ENCODE assay signal across 17 cellular contexts in the genomic region with DNA sequence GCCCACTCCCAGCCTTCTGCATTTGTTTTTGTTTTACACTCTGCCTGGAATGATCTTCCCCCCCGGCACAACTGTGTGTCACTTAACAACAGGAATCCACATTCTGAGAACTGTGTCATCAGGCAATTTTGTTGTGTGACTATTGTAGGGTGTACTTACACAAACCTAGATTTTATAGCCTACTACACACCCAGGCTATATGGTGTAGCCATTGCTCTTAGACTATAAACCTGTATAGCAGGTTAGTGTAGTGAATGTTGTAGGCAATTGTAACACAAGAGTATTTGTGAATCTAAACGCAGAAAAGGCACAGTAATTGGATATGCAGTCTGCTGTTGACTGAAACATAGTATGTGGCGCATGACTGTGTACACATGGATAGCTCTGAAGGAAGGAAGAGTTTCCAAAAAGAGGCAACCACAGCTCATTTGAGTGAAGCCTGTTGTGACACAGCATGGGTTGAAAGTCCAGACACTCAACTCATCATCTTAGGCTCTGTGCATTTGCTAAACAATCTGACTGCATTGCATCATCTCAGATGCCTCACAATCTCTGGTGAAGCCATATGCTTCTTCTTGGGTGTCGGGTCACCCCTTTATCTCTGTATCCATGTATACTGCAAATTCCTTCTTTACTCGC.
DNase-seq lines count a peak whose midpoint lies in the region; ATAC-seq and TF ChIP-seq lines count a peak whose summit lies in the region.
"Had no signal": no experiment of that assay in that cellular context is flagged by ENCODE, and none has a peak within 500 bp of the region (broad histone marks: within the 10 kb centered on the region; RNA-seq: fewer than 3 reads in every experiment).

No MANE protein-coding gene starts in this region.

- intact Hi-C loops in lower lobe of right lung (cut with DNase I): no loop called here

- no peaks in the 10 kb centered on the region for H3K9me2 ChIP-seq in GM23338 (ENCODE audit: insufficient read depth)

- no peaks in the 10 kb centered on the region for H3K9me3 ChIP-seq in lower lobe of right lung
- H3K9me3 ChIP-seq: psoas muscle, SJSA1, thyroid gland had no signal

- no peak for ATAC-seq in GM23338
- peak; percentile 39 to 69 for ATAC-seq in lower lobe of right lung
- no peak for ATAC-seq in HG03520 (IDR thresholded peaks at IDR 0.05; ENCODE audit: unreplicated experiment)
- no peak for ATAC-seq in HG03342 (IDR thresholded peaks at IDR 0.05; ENCODE audit: unreplicated experiment)
- ATAC-seq: activated CD8-positive, alpha-beta T cell treated with anti-CD3 and anti-CD28 coated beads, Interleukin-2, amount 10 ng/mL, durations not matched to agents 7 days and 5 days; psoas muscle had no signal

- no peak overlapping the region for H3K27ac ChIP-seq in GM23338 (ENCODE audit: low read depth)
- H3K27ac ChIP-seq in lower lobe of right lung: no peak overlapping the region
- H3K27ac ChIP-seq: psoas muscle, SJSA1, thyroid gland had no signal

- peak overlapping the region; percentile 85 for H2AFZ ChIP-seq in GM23338

- no peaks in the 10 kb centered on the region for H3K36me3 ChIP-seq in GM23338 (ENCODE audit: insufficient read depth)
- no peaks in the 10 kb centered on the region for H3K36me3 ChIP-seq in lower lobe of right lung
- H3K36me3 ChIP-seq: BE2C, SJSA1, thyroid gland had no signal

- H3K4me3 ChIP-seq in GM23338 (no peak overlapping the region), cardiac fibroblast (replicated peaks in 1 of 2; ENCODE audit: low read depth in 2 of 2, low read length in 2 of 2) (no peak overlapping the region), lower lobe of right lung (no peak overlapping the region)
- H3K4me3 ChIP-seq: psoas muscle, SJSA1, thyroid gland had no signal

- no peaks in the 10 kb centered on the region for H3K9me3 Mint-ChIP-seq in GM23338

- no peak overlapping the region for H3K4me3 Mint-ChIP-seq in GM23338
- H3K4me3 Mint-ChIP-seq: activated CD8-positive, alpha-beta T cell treated with anti-CD3 and anti-CD28 coated beads, Interleukin-2, amount 10 ng/mL, durations not matched to agents 7 days and 5 days had no signal

- H3K36me3 Mint-ChIP-seq in GM23338 (ENCODE audit: low read depth): no peaks in the 10 kb centered on the region

- H3K27ac Mint-ChIP-seq in GM23338: 0 out of 2 replicates have a peak overlapping the region, but pooled peaks have one; percentile 2
- H3K27ac Mint-ChIP-seq: activated CD8-positive, alpha-beta T cell treated with anti-CD3 and anti-CD28 coated beads, Interleukin-2, amount 10 ng/mL, durations not matched to agents 7 days and 5 days; activated T-helper 2 cell treated with anti-CD3 and anti-CD28 coated beads, Interferon-gamma antibody, Interleukin-2, Interleukin-4, amounts not matched to agents 10 μg/mL and 5 μg/mL and 100 μg/mL, durations not matched to agents 14 hours and 24 hours and 36 hours had no signal

- no peaks in the 10 kb centered on the region for H3F3A ChIP-seq in GM23338 (replicated peaks; ENCODE audit: low read depth)

- no peak overlapping the region for H3K4me2 ChIP-seq in GM23338

- no peaks in the 10 kb centered on the region for H3K27me3 ChIP-seq in GM23338 (ENCODE audit: insufficient read depth)
- H3K27me3 ChIP-seq in lower lobe of right lung (ENCODE audit: low read depth): no peaks in the 10 kb centered on the region
- H3K27me3 ChIP-seq: BE2C, SJSA1, thyroid gland had no signal

- no peaks in the 10 kb centered on the region for H4K20me1 ChIP-seq in GM23338 (replicated peaks; ENCODE audit: insufficient read depth)

- H3K4me1 ChIP-seq in GM23338 (ENCODE audit: insufficient read depth) (0 out of 2 replicates have a peak, but pooled peaks cover 3% of the 10 kb centered on the region), lower lobe of right lung (no peaks in the 10 kb centered on the region)
- H3K4me1 ChIP-seq: BE2C, psoas muscle, SJSA1, thyroid gland had no signal

- H3K27me3 Mint-ChIP-seq in GM23338 (ENCODE audit: insufficient read depth, low read depth, poor library complexity): peaks cover 5% of the 10 kb centered on the region

- TF ChIP-seq CTCF in GM23338 (conservative IDR thresholded peaks at IDR 0.05; ENCODE audit: low read depth in 2 of 2) (no peak), cardiac fibroblast (IDR thresholded peaks at IDR 0.05; ENCODE audit: low read depth, low read length) (no peak), lower lobe of right lung (IDR thresholded peaks at IDR 0.05) (no peak)

- H3K4me1 Mint-ChIP-seq in GM23338: peaks cover 11% of the 10 kb centered on the region

- peak; percentile 23 for DNase-seq in AG20443 (ENCODE audit: low spot score)
- DNase-seq in GM23338 (ENCODE audit: low spot score): no peak
- DNase-seq in cardiac fibroblast (ENCODE audit: low read depth in 2 of 2): peak; percentile 58 to 71
- DNase-seq in lower lobe of right lung: no peak
- DNase-seq in dermis blood vessel endothelial cell: no peak
- DNase-seq in anterior cingulate cortex (lab: John Stamatoyannopoulos, UW): no peak
- DNase-seq: activated CD8-positive, alpha-beta T cell treated with anti-CD3 and anti-CD28 coated beads, Interleukin-2, amount 10 ng/mL, durations not matched to agents 7 days and 5 days; BE2C; effector memory CD4-positive, alpha-beta T cell; KG1; NCI-H2029; psoas muscle; thyroid gland had no signal

- H3K79me2 ChIP-seq in GM23338 (replicated peaks; ENCODE audit: insufficient read depth): no peaks in the 10 kb centered on the region

TF ChIP-seq in GM23338, 12 proteins besides CTCF, POLR2A, EP300 and RAD21:
- TF ChIP-seq, protein P1, sequence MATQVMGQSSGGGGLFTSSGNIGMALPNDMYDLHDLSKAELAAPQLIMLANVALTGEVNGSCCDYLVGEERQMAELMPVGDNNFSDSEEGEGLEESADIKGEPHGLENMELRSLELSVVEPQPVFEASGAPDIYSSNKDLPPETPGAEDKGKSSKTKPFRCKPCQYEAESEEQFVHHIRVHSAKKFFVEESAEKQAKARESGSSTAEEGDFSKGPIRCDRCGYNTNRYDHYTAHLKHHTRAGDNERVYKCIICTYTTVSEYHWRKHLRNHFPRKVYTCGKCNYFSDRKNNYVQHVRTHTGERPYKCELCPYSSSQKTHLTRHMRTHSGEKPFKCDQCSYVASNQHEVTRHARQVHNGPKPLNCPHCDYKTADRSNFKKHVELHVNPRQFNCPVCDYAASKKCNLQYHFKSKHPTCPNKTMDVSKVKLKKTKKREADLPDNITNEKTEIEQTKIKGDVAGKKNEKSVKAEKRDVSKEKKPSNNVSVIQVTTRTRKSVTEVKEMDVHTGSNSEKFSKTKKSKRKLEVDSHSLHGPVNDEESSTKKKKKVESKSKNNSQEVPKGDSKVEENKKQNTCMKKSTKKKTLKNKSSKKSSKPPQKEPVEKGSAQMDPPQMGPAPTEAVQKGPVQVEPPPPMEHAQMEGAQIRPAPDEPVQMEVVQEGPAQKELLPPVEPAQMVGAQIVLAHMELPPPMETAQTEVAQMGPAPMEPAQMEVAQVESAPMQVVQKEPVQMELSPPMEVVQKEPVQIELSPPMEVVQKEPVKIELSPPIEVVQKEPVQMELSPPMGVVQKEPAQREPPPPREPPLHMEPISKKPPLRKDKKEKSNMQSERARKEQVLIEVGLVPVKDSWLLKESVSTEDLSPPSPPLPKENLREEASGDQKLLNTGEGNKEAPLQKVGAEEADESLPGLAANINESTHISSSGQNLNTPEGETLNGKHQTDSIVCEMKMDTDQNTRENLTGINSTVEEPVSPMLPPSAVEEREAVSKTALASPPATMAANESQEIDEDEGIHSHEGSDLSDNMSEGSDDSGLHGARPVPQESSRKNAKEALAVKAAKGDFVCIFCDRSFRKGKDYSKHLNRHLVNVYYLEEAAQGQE (IDR thresholded peaks at IDR 0.05; ENCODE audit: unreplicated experiment): no peak
- TF ChIP-seq ZNF114 (CRISPR knock-in tag; IDR thresholded peaks at IDR 0.05) (no peak), JUNB (IDR thresholded peaks at IDR 0.05; ENCODE audit: unreplicated experiment) (no peak), CREB1 (CRISPR knock-in tag; IDR thresholded peaks at IDR 0.05; ENCODE audit: low read depth) (no peak)
TF ChIP-seq in GM23338: peak in this region for 0.

Comparison
In these comparisons a context has a peak if more than half of its experiments do, and no peak if none do; other contexts are left out.
1. DNase-seq: peak in AG20443 (single experiment) and cardiac fibroblast (2 of 2); none in GM23338 (single experiment), lower lobe of right lung (single experiment), dermis blood vessel endothelial cell (single experiment) and anterior cingulate cortex (0 of 58).
2. ATAC-seq: peak in lower lobe of right lung (2 of 2); none in GM23338 (single experiment), HG03520 (single experiment) and HG03342 (single experiment).